1 cellular context compared by ENCODE assay signal in genomic region chr18:58978916-58979315, GRCh38.
TF ChIP-seq lines count a peak whose summit lies in the region.

No MANE protein-coding gene starts in this region.

TF ChIP-seq in IMR-90, 13 proteins besides CTCF, POLR2A, EP300 and RAD21 (continued from another document):
- TF ChIP-seq FOS (IDR thresholded peaks at IDR 0.05; ENCODE audit: low read depth, low read length): no peak
- no peak for TF ChIP-seq NFE2L2 (IDR thresholded peaks at IDR 0.05; ENCODE audit: low read depth, low read length)
- no peak for TF ChIP-seq MAFK (IDR thresholded peaks at IDR 0.05; ENCODE audit: low read depth, low read length)
- TF ChIP-seq BHLHE40 (IDR thresholded peaks at IDR 0.05; ENCODE audit: low read depth, low read length): no peak
